Comparison of ENCODE assay signal across 9 cellular contexts in genomic region chr4:176309046-176309445, GRCh38. TPM values are rescaled to one million over a fixed set of nuclear protein-coding genes. Genes with fewer than 3 reads are reported as not detected.
A peak's percentile ranks its signal among the peaks of the same experiment; 100 is the strongest.
DNase-seq lines count a peak whose midpoint lies in the region; ATAC-seq and TF ChIP-seq lines count a peak whose summit lies in the region.
"Had no signal": no experiment of that assay in that cellular context is flagged by ENCODE, and none has a peak within 500 bp of the region (broad histone marks: within the 10 kb centered on the region; RNA-seq: fewer than 3 reads in every experiment).

No MANE protein-coding gene starts in this region.

- ATAC-seq in GM19025 (IDR thresholded peaks at IDR 0.05; ENCODE audit: low read depth, unreplicated experiment) (peak; percentile 99), HG02588 (IDR thresholded peaks at IDR 0.05; ENCODE audit: unreplicated experiment) (peak; percentile 99), HG03432 (IDR thresholded peaks at IDR 0.05; ENCODE audit: unreplicated experiment) (peak; percentile 98)
- ATAC-seq: left cardiac atrium had no signal

- no peaks in the 10 kb centered on the region for H3K27me3 ChIP-seq in GM06990 (replicated peaks; ENCODE audit: control insufficient read depth, insufficient read depth, low read length)

- no peak overlapping the region for H3K4me3 ChIP-seq in GM06990 (replicated peaks; ENCODE audit: low read depth, low read length)

- TF ChIP-seq CTCF in GM06990 (IDR thresholded peaks at IDR 0.05; ENCODE audit: insufficient read depth, low read length, poor library complexity, severe bottlenecking), result no peak

- no peaks in the 10 kb centered on the region for H3K36me3 ChIP-seq in GM06990 (ENCODE audit: control insufficient read depth, insufficient read depth, low read length)

- DNase-seq in GM06990 (ENCODE audit: extremely low read depth, insufficient read length), result peak; percentile 53
- DNase-seq in cerebellum (ENCODE audit: low spot score), result no peak
- DNase-seq in inferior parietal cortex (ENCODE audit: extremely low spot score), result no peak
- DNase-seq in AG08395 (ENCODE audit: low spot score), result no peak
- no peak for DNase-seq in AML-193 (lab: John Stamatoyannopoulos, UW)
- DNase-seq: left cardiac atrium had no signal

RNA-seq across cellular contexts. Expression of gene SPCS3, which starts 10.7 kb away (rescaled TPM):
- total RNA-seq in cerebellum, result 89.8 TPM

RNA-seq across cellular contexts. Expression of gene ASB5, which starts 40.0 kb away (rescaled TPM):
- 0.36 TPM for total RNA-seq in cerebellum
